In genomic region chr20:15036938-15037337, GRCh38 we compare ENCODE assay signal across 21 cellular contexts.
A peak's percentile ranks its signal among the peaks of the same experiment; 100 is the strongest.
DNase-seq lines count a peak whose midpoint lies in the region; ATAC-seq and TF ChIP-seq lines count a peak whose summit lies in the region.
"Had no signal": no experiment of that assay in that cellular context is flagged by ENCODE, and none has a peak within 500 bp of the region (broad histone marks: within the 10 kb centered on the region; RNA-seq: fewer than 3 reads in every experiment).

No MANE protein-coding gene starts in this region.

- H3K27ac ChIP-seq in DND-41 (ENCODE audit: low read length) = peak overlapping the region; percentile 65

- CTCF ChIA-PET in activated CD8-positive, alpha-beta T cell treated with anti-CD3 and anti-CD28 coated beads, Interleukin-2, amount 10 ng/mL, durations not matched to agents 7 days and 5 days (lab: Charles Lee) = no interaction called here

- peak overlapping the region; percentile 24; the same call in 1 of the 2 replicates for H3K9ac ChIP-seq in DND-41 (ENCODE audit: low read depth, low read length)
- H3K9ac ChIP-seq in Loucy (ENCODE audit: low read depth, low read length, poor library complexity, severe bottlenecking) = no peak overlapping the region

- H3K4me1 ChIP-seq in DND-41 (ENCODE audit: insufficient read depth, low read length) (peaks cover 26% of the 10 kb centered on the region), Loucy (ENCODE audit: insufficient read depth, low read length, poor library complexity, severe bottlenecking) (peaks cover 9% of the 10 kb centered on the region)

- H3K36me3 ChIP-seq in DND-41 (ENCODE audit: insufficient read depth, low read length) (no peaks in the 10 kb centered on the region), Loucy (ENCODE audit: insufficient read depth, low read length) (no peaks in the 10 kb centered on the region)
- H3K36me3 ChIP-seq: BE2C had no signal

- H3K4me2 ChIP-seq in DND-41 (ENCODE audit: insufficient read depth, low read length) = peak overlapping the region; percentile 10
- H3K4me2 ChIP-seq in Loucy (ENCODE audit: low read depth, low read length, poor library complexity, severe bottlenecking) = peak overlapping the region; percentile 61

- H3K9me2 ChIP-seq in Loucy (replicated peaks; ENCODE audit: low read depth, low read length) = no peaks in the 10 kb centered on the region

- intact Hi-C loops in natural killer cell (cut with micrococcal nuclease) = no loop called here

- TF ChIP-seq CTCF in DND-41 (IDR thresholded peaks at IDR 0.05; ENCODE audit: borderline replicate concordance, extremely low read depth, low read length, poor library complexity, severe bottlenecking) = no peak
- no peak for TF ChIP-seq CTCF in Loucy (conservative IDR thresholded peaks at IDR 0.05; ENCODE audit: low read length)
- TF ChIP-seq CTCF in natural killer cell (IDR thresholded peaks at IDR 0.05) = no peak

- H3K79me2 ChIP-seq in DND-41 (ENCODE audit: insufficient read depth, low read length) (no peaks in the 10 kb centered on the region), Loucy (ENCODE audit: insufficient read depth, low read length) (no peaks in the 10 kb centered on the region)

- ATAC-seq in DND-41 (ENCODE audit: insufficient read depth, low read depth) (peak; percentile 99), natural killer cell (no peak)
- ATAC-seq in activated naive CD4-positive, alpha-beta T cell treated with anti-CD3 and anti-CD28 coated beads, Interleukin-2, amount 50 U/mL, for 72 hours = no peak
- no peak for ATAC-seq in activated CD8-positive, alpha-beta T cell treated with anti-CD3 and anti-CD28 coated beads, Interleukin-2, amount 10 ng/mL, durations not matched to agents 7 days and 5 days
- ATAC-seq: HCT116, HepG2 had no signal

- H3K4me1 Mint-ChIP-seq in activated CD8-positive, alpha-beta T cell treated with anti-CD3 and anti-CD28 coated beads, Interleukin-2, amount 10 ng/mL, durations not matched to agents 7 days and 5 days (ENCODE audit: low read depth) = no peaks in the 10 kb centered on the region
- no peaks in the 10 kb centered on the region for H3K4me1 Mint-ChIP-seq in natural killer cell
- H3K4me1 Mint-ChIP-seq: CD4-positive, CD25-positive, alpha-beta regulatory T cell; CD8-positive, alpha-beta memory T cell; IgD-negative memory B cell had no signal

- no peaks in the 10 kb centered on the region for H3K27me3 ChIP-seq in DND-41 (ENCODE audit: insufficient read depth, low read length, poor library complexity)
- no peaks in the 10 kb centered on the region for H3K27me3 ChIP-seq in Loucy (ENCODE audit: insufficient read depth, low read length, poor library complexity, severe bottlenecking)
- H3K27me3 ChIP-seq: BE2C had no signal

- DNase-seq in DND-41 = peak; percentile 69
- peak; percentile 16 for DNase-seq in astrocyte of the hippocampus (ENCODE audit: low read depth, low spot score)
- no peak for DNase-seq in activated naive CD4-positive, alpha-beta T cell treated with anti-CD3 and anti-CD28 coated beads, Interleukin-2, amount 50 U/mL, for 72 hours (ENCODE audit: low spot score in 2 of 2)
- no peak for DNase-seq in activated CD8-positive, alpha-beta T cell treated with anti-CD3 and anti-CD28 coated beads, Interleukin-2, amount 10 ng/mL, durations not matched to agents 7 days and 5 days
- no peak for DNase-seq in DMS153 treated with DMSO at 0.1 percent for 48 hours (lab: John Stamatoyannopoulos, UW; ENCODE audit: unreplicated experiment)
- DNase-seq in natural killer cell = no peak
- DNase-seq: 8988T; BE2C; C1 segment of cervical spinal cord; CD4-positive, CD25-positive, alpha-beta regulatory T cell; CD8-positive, alpha-beta memory T cell; COR-L47; DMS 273 treated with DMSO at 0.1 percent for 48 hours; GF-D8; GOT3; H7; HFFc6 had no signal

- no peak overlapping the region for H3K4me3 Mint-ChIP-seq in activated CD8-positive, alpha-beta T cell treated with anti-CD3 and anti-CD28 coated beads, Interleukin-2, amount 10 ng/mL, durations not matched to agents 7 days and 5 days
- H3K4me3 Mint-ChIP-seq in natural killer cell = no peak overlapping the region
- H3K4me3 Mint-ChIP-seq: CD4-positive, CD25-positive, alpha-beta regulatory T cell; CD8-positive, alpha-beta memory T cell; HFFc6; IgD-negative memory B cell had no signal

- H2AFZ ChIP-seq in DND-41 (ENCODE audit: low read depth, low read length) (no peak overlapping the region), Loucy (ENCODE audit: low read length) (no peak overlapping the region)

- no peaks in the 10 kb centered on the region for H3F3A ChIP-seq in Loucy (ENCODE audit: low read depth)

- no peaks in the 10 kb centered on the region for H3K36me3 Mint-ChIP-seq in activated naive CD4-positive, alpha-beta T cell treated with anti-CD3 and anti-CD28 coated beads, Interleukin-2, amount 50 U/mL, for 72 hours
- no peaks in the 10 kb centered on the region for H3K36me3 Mint-ChIP-seq in activated CD8-positive, alpha-beta T cell treated with anti-CD3 and anti-CD28 coated beads, Interleukin-2, amount 10 ng/mL, durations not matched to agents 7 days and 5 days (ENCODE audit: low read depth)
- no peaks in the 10 kb centered on the region for H3K36me3 Mint-ChIP-seq in natural killer cell
- H3K36me3 Mint-ChIP-seq: CD4-positive, CD25-positive, alpha-beta regulatory T cell; CD8-positive, alpha-beta memory T cell; IgD-negative memory B cell had no signal

- H4K20me1 ChIP-seq in DND-41 (ENCODE audit: insufficient read depth, low read length) (no peaks in the 10 kb centered on the region), Loucy (ENCODE audit: insufficient read depth, low read length, poor library complexity, severe bottlenecking) (no peaks in the 10 kb centered on the region)

- H3K4me3 ChIP-seq in DND-41 (ENCODE audit: low read depth in 1 of 2, low read length in 2 of 2) (no peak overlapping the region), Loucy (ENCODE audit: low read length, poor library complexity, severe bottlenecking) (no peak overlapping the region)

- H3K9me3 ChIP-seq in DND-41 (ENCODE audit: insufficient read depth, low read length, severe bottlenecking) = no peaks in the 10 kb centered on the region
- no peaks in the 10 kb centered on the region for H3K9me3 ChIP-seq in Loucy (ENCODE audit: insufficient read depth, low read depth, low read length)
- H3K9me3 ChIP-seq: BE2C had no signal

- POLR2A ChIA-PET in activated CD8-positive, alpha-beta T cell treated with anti-CD3 and anti-CD28 coated beads, Interleukin-2, amount 10 ng/mL, durations not matched to agents 7 days and 5 days (lab: Charles Lee) = no interaction called here

- H3K9me3 Mint-ChIP-seq in activated naive CD4-positive, alpha-beta T cell treated with anti-CD3 and anti-CD28 coated beads, Interleukin-2, amount 50 U/mL, for 72 hours = peaks cover 9 to 11% of the 10 kb centered on the region in 2 donors
- H3K9me3 Mint-ChIP-seq in activated CD8-positive, alpha-beta T cell treated with anti-CD3 and anti-CD28 coated beads, Interleukin-2, amount 10 ng/mL, durations not matched to agents 7 days and 5 days (ENCODE audit: insufficient read depth) = no peaks in the 10 kb centered on the region
- peaks cover 4 to 14% of the 10 kb centered on the region in 2 donors for H3K9me3 Mint-ChIP-seq in natural killer cell
- H3K9me3 Mint-ChIP-seq: IgD-negative memory B cell had no signal

- H3K27ac Mint-ChIP-seq in activated naive CD4-positive, alpha-beta T cell treated with anti-CD3 and anti-CD28 coated beads, Interleukin-2, amount 50 U/mL, for 72 hours = no peak overlapping the region
- H3K27ac Mint-ChIP-seq in activated CD8-positive, alpha-beta T cell treated with anti-CD3 and anti-CD28 coated beads, Interleukin-2, amount 10 ng/mL, durations not matched to agents 7 days and 5 days = no peak overlapping the region
- no peak overlapping the region for H3K27ac Mint-ChIP-seq in natural killer cell
- H3K27ac Mint-ChIP-seq: CD4-positive, CD25-positive, alpha-beta regulatory T cell; CD8-positive, alpha-beta memory T cell; HFFc6; IgD-negative memory B cell had no signal

- no peaks in the 10 kb centered on the region for H3K27me3 Mint-ChIP-seq in activated CD8-positive, alpha-beta T cell treated with anti-CD3 and anti-CD28 coated beads, Interleukin-2, amount 10 ng/mL, durations not matched to agents 7 days and 5 days (ENCODE audit: low read depth)
- no peaks in the 10 kb centered on the region for H3K27me3 Mint-ChIP-seq in natural killer cell (ENCODE audit: low read depth in 2 of 2)
- H3K27me3 Mint-ChIP-seq: CD4-positive, CD25-positive, alpha-beta regulatory T cell; CD8-positive, alpha-beta memory T cell; IgD-negative memory B cell had no signal

Comparison
In these comparisons a context has a peak if more than half of its experiments do, and no peak if none do; other contexts are left out.
1. DNase-seq: peak in DND-41 (single experiment) and astrocyte of the hippocampus (single experiment); none in activated naive CD4-positive, alpha-beta T cell treated with anti-CD3 and anti-CD28 coated beads, Interleukin-2, amount 50 U/mL, for 72 hours (0 of 2), activated CD8-positive, alpha-beta T cell treated with anti-CD3 and anti-CD28 coated beads, Interleukin-2, amount 10 ng/mL, durations not matched to agents 7 days and 5 days (single experiment), DMS153 treated with DMSO at 0.1 percent for 48 hours (single experiment) and natural killer cell (single experiment).